In the genomic region with DNA sequence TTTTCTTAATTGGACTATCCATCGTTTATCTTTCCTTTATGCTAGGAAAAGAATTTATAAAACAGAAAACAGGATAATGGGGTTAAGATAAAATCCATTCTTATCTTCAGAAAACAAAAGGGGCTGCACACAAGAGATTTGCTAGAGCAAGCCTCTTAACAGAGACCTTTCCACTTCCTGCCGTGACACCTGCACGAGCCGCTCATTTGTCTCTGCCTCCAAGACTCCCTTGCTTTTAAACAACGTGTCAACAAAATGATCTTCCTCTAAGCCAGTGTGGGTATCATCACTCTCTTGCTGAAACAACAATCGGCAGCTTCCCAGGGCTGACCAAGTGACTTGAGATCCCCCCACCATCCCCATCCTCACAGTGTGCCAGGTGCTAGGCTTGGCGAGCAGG, we compare ENCODE assay signal across 34 cellular contexts. TPM values are rescaled to one million over a fixed set of nuclear protein-coding genes. Genes with fewer than 3 reads are reported as not detected.
"Had no signal": no experiment of that assay in that cellular context is flagged by ENCODE, and none has a peak within 500 bp of the region (broad histone marks: within the 10 kb centered on the region; RNA-seq: fewer than 3 reads in every experiment).

No MANE protein-coding gene starts in this region.

- H3K4me3 ChIP-seq: heart left ventricle, right atrium auricular region, suprapubic skin, tibial artery, upper lobe of right lung had no signal

- H3K4me1 Mint-ChIP-seq: activated CD4-positive, alpha-beta T cell treated with anti-CD3 and anti-CD28 coated beads, Interleukin-2, amount 10 ng/mL, durations not matched to agents 24 days and 14 days; activated naive CD4-positive, alpha-beta T cell treated with anti-CD3 and anti-CD28 coated beads, Interleukin-2, amount 50 U/mL, for 24 hours; activated naive CD8-positive, alpha-beta T cell treated with anti-CD3 and anti-CD28 coated beads, Interleukin-2, amount 50 U/mL, for 24 hours; immature natural killer cell; mesothelial cell of epicardium; naive B cell; neural crest cell had no signal

- H3K27ac ChIP-seq: heart left ventricle, parathyroid adenoma, right atrium auricular region, suprapubic skin, tibial artery, upper lobe of right lung, WERI-Rb-1 had no signal

- H3K4me3 Mint-ChIP-seq: activated CD4-positive, alpha-beta memory T cell treated with anti-CD3 and anti-CD28 coated beads for 36 hours; activated CD4-positive, alpha-beta T cell treated with anti-CD3 and anti-CD28 coated beads, Interleukin-2, amount 10 ng/mL, durations not matched to agents 24 days and 14 days; activated naive CD4-positive, alpha-beta T cell treated with anti-CD3 and anti-CD28 coated beads, Interleukin-2, amount 50 U/mL, for 24 hours; activated naive CD8-positive, alpha-beta T cell treated with anti-CD3 and anti-CD28 coated beads, Interleukin-2, amount 50 U/mL, for 24 hours; effector memory CD8-positive, alpha-beta T cell; immature natural killer cell; mesothelial cell of epicardium; naive B cell; neural crest cell had no signal

- H3K36me3 Mint-ChIP-seq: activated CD4-positive, alpha-beta memory T cell treated with anti-CD3 and anti-CD28 coated beads for 36 hours; activated naive CD4-positive, alpha-beta T cell treated with anti-CD3 and anti-CD28 coated beads, Interleukin-2, amount 50 U/mL, for 24 hours; immature natural killer cell; mesothelial cell of epicardium; naive B cell had no signal

- H3K9me3 ChIP-seq: right atrium auricular region, suprapubic skin, upper lobe of right lung had no signal

- DNase-seq: activated CD4-positive, alpha-beta memory T cell treated with anti-CD3 and anti-CD28 coated beads for 36 hours; activated CD4-positive, alpha-beta T cell treated with anti-CD3 and anti-CD28 coated beads, Interleukin-2, amount 10 ng/mL, durations not matched to agents 24 days and 14 days; activated CD4-positive, CD25-positive, alpha-beta regulatory T cell treated with anti-CD3 and anti-CD28 coated beads, Interleukin-2, amount 50 U/mL, for 72 hours; activated CD8-positive, alpha-beta memory T cell treated with anti-CD3 and anti-CD28 coated beads, Interleukin-2, amount 50 U/mL, for 4 hours; activated gamma-delta T cell; activated naive CD8-positive, alpha-beta T cell treated with anti-CD3 and anti-CD28 coated beads, Interleukin-2, amount 50 U/mL, for 24 hours; activated T-cell treated with anti-CD3 and anti-CD28 coated beads, Interleukin-2, amount 50 U/mL, for 1 hour; amygdala; caudate nucleus; cortex of kidney; effector memory CD8-positive, alpha-beta T cell; foreskin fibroblast; heart left ventricle; hypothalamus; immature natural killer cell; kidney; left colon; naive B cell; occipital lobe; stimulated activated CD4-positive, alpha-beta T cell treated with anti-CD3 and anti-CD28 coated beads, Interleukin-15, amount 100 ng/mL, for 24 hours; stimulated activated CD4-positive, alpha-beta T cell treated with anti-CD3 and anti-CD28 coated beads, Interleukin-2, amount 100 ng/mL, for 24 hours; stimulated activated naive CD4-positive, alpha-beta T cell; T1000; tibial artery; upper lobe of right lung; WERI-Rb-1 had no signal

- H3K27me3 ChIP-seq: right atrium auricular region, suprapubic skin, tibial artery, upper lobe of right lung had no signal

- H3K27ac Mint-ChIP-seq: activated CD4-positive, alpha-beta memory T cell treated with anti-CD3 and anti-CD28 coated beads for 36 hours; activated CD4-positive, alpha-beta T cell treated with anti-CD3 and anti-CD28 coated beads, Interleukin-2, amount 10 ng/mL, durations not matched to agents 24 days and 14 days; activated naive CD4-positive, alpha-beta T cell treated with anti-CD3 and anti-CD28 coated beads, Interleukin-2, amount 50 U/mL, for 24 hours; activated naive CD8-positive, alpha-beta T cell treated with anti-CD3 and anti-CD28 coated beads, Interleukin-2, amount 50 U/mL, for 24 hours; effector memory CD8-positive, alpha-beta T cell; immature natural killer cell; mesothelial cell of epicardium; naive B cell had no signal

- ATAC-seq: activated naive CD8-positive, alpha-beta T cell treated with anti-CD3 and anti-CD28 coated beads, Interleukin-2, amount 50 U/mL, for 24 hours; effector memory CD8-positive, alpha-beta T cell; heart left ventricle; left colon had no signal

- H3K36me3 ChIP-seq: heart left ventricle, right atrium auricular region, suprapubic skin, tibial artery, upper lobe of right lung, WERI-Rb-1 had no signal

- H3K27me3 Mint-ChIP-seq: activated CD4-positive, alpha-beta memory T cell treated with anti-CD3 and anti-CD28 coated beads for 36 hours; activated CD4-positive, alpha-beta T cell treated with anti-CD3 and anti-CD28 coated beads, Interleukin-2, amount 10 ng/mL, durations not matched to agents 24 days and 14 days; activated naive CD4-positive, alpha-beta T cell treated with anti-CD3 and anti-CD28 coated beads, Interleukin-2, amount 50 U/mL, for 24 hours; activated naive CD8-positive, alpha-beta T cell treated with anti-CD3 and anti-CD28 coated beads, Interleukin-2, amount 50 U/mL, for 24 hours; effector memory CD8-positive, alpha-beta T cell; naive B cell had no signal

- H3K4me1 ChIP-seq: heart left ventricle, parathyroid adenoma, right atrium auricular region, suprapubic skin, tibial artery, upper lobe of right lung had no signal

RNA-seq across cellular contexts. Expression of gene GABRB3, which starts 33.1 kb away (rescaled TPM):
- total RNA-seq: activated CD4-positive, alpha-beta T cell treated with anti-CD3 and anti-CD28 coated beads, Interleukin-2, amount 10 ng/mL, durations not matched to agents 24 days and 14 days; activated CD8-positive, alpha-beta memory T cell treated with anti-CD3 and anti-CD28 coated beads for 36 hours; endothelial cell of umbilical vein had no signal
